ENCODE assay signal across 8 cellular contexts in genomic region chr12:77847665-77848431, GRCh38. TPM values are rescaled to one million over a fixed set of nuclear protein-coding genes. Genes with fewer than 3 reads are reported as not detected.
DNase-seq lines count a peak whose midpoint lies in the region; ATAC-seq, FAIRE-seq and TF ChIP-seq lines count a peak whose summit lies in the region.

No MANE protein-coding gene starts in this region.

- WGBS in heart right ventricle, 2 donors = 2 to 5% methylated on average over 3 of the region's 3 CpGs

- H3K36me3 ChIP-seq in SJCRH30 = no peaks in the 10 kb centered on the region
- H3K36me3 ChIP-seq in heart right ventricle = no peaks in the 10 kb centered on the region
- no peaks in the 10 kb centered on the region for H3K36me3 ChIP-seq in upper lobe of right lung
- H3K36me3 ChIP-seq in GM23338 (ENCODE audit: insufficient read depth) = no peaks in the 10 kb centered on the region

- peak; percentile 53 for DNase-seq in NOMO-1 treated with DMSO at 0.1 percent for 48 hours (lab: John Stamatoyannopoulos, UW; ENCODE audit: unreplicated experiment)
- no peak for DNase-seq in NOMO-1 treated with dmso at 0.1 percent for 144 hours (lab: John Stamatoyannopoulos, UW; ENCODE audit: unreplicated experiment)
- DNase-seq in SJCRH30 = peak; percentile 10 to 43
- DNase-seq in heart right ventricle = no peak
- DNase-seq in upper lobe of right lung = no peak
- DNase-seq in GM23338 (ENCODE audit: low spot score) = no peak
- no peak for DNase-seq in frontal cortex (ENCODE audit: low spot score in 2 of 2)
- DNase-seq in NCI-H1092 (lab: John Stamatoyannopoulos, UW) = no peak

- H3K9me3 Mint-ChIP-seq in GM23338 = no peaks in the 10 kb centered on the region

- H3K27me3 Mint-ChIP-seq in GM23338 (ENCODE audit: insufficient read depth, low read depth, poor library complexity) = no peaks in the 10 kb centered on the region

- intact Hi-C loops in heart right ventricle (cut with DNase I) = loop anchor here in 1 of 10 donors (10.0 kb wide), 1 partner anchor 57 kb away; no protein-coding TSS in a partner anchor
- intact Hi-C loops in upper lobe of right lung (cut with DNase I) = no loop called here

- no peak overlapping the region for H3K4me3 Mint-ChIP-seq in GM23338

- no peaks in the 10 kb centered on the region for H3F3A ChIP-seq in GM23338 (replicated peaks; ENCODE audit: low read depth)

- H3K4me3 ChIP-seq in SJCRH30 (no peak overlapping the region; the same call in 1 of the 2 replicates), heart right ventricle (peak overlapping the region in 1 of 10 donors; percentile 5), upper lobe of right lung (no peak overlapping the region), GM23338 (no peak overlapping the region)

- H4K20me1 ChIP-seq in GM23338 (replicated peaks; ENCODE audit: insufficient read depth) = no peaks in the 10 kb centered on the region

- no peak overlapping the region for H3K27ac Mint-ChIP-seq in GM23338

- H3K27ac ChIP-seq in SJCRH30 (peak overlapping the region; percentile 72), heart right ventricle (peak overlapping the region in 9 of 10 donors; percentile 39 to 89 (median 73)), upper lobe of right lung (peak overlapping the region; percentile 49), GM23338 (ENCODE audit: low read depth) (no peak overlapping the region)

- H3K4me1 Mint-ChIP-seq in GM23338 = no peaks in the 10 kb centered on the region; the same call in 2 of the 3 replicates

- H3K27me3 ChIP-seq in SJCRH30 (no peaks in the 10 kb centered on the region), heart right ventricle (no peaks in the 10 kb centered on the region), upper lobe of right lung (no peaks in the 10 kb centered on the region), GM23338 (ENCODE audit: insufficient read depth) (no peaks in the 10 kb centered on the region)

- H2AFZ ChIP-seq in GM23338 = no peak overlapping the region

- ATAC-seq in heart right ventricle = peak; percentile 62 to 84 (median 81)
- ATAC-seq in upper lobe of right lung = no peak
- no peak for ATAC-seq in GM23338

- no peak overlapping the region for H3K4me2 ChIP-seq in GM23338

- H3K36me3 Mint-ChIP-seq in GM23338 (ENCODE audit: low read depth) = no peaks in the 10 kb centered on the region

- TF ChIP-seq CTCF in heart right ventricle (IDR thresholded peaks at IDR 0.05) = no peak
- no peak for TF ChIP-seq CTCF in upper lobe of right lung (IDR thresholded peaks at IDR 0.05)
- TF ChIP-seq CTCF in GM23338 (conservative IDR thresholded peaks at IDR 0.05; ENCODE audit: low read depth in 2 of 2) = no peak

- no peaks in the 10 kb centered on the region for H3K79me2 ChIP-seq in GM23338 (replicated peaks; ENCODE audit: insufficient read depth)

- H3K4me1 ChIP-seq in SJCRH30 = peaks cover 34% of the 10 kb centered on the region
- H3K4me1 ChIP-seq in heart right ventricle = peaks cover 6 to 39% (median 23%) of the 10 kb centered on the region in 9 donors
- H3K4me1 ChIP-seq in upper lobe of right lung = peaks cover 14% of the 10 kb centered on the region
- H3K4me1 ChIP-seq in GM23338 (ENCODE audit: insufficient read depth) = no peaks in the 10 kb centered on the region

- no peaks in the 10 kb centered on the region for H3K9me3 ChIP-seq in SJCRH30 (replicated peaks)
- peaks cover 0 to 2% (median 0%) of the 10 kb centered on the region in 11 donors for H3K9me3 ChIP-seq in heart right ventricle
- no peaks in the 10 kb centered on the region for H3K9me3 ChIP-seq in upper lobe of right lung

- no peaks in the 10 kb centered on the region for H3K9me2 ChIP-seq in GM23338 (ENCODE audit: insufficient read depth)

- no peak for FAIRE-seq in frontal cortex (lab: Jason Lieb, UNC)

TF ChIP-seq in GM23338, 12 proteins besides CTCF, POLR2A, EP300 and RAD21 (continues in another document):
- TF ChIP-seq NANOG (IDR thresholded peaks at IDR 0.05; ENCODE audit: borderline replicate concordance) (no peak), EZH2phosphoT487 (IDR thresholded peaks at IDR 0.05; ENCODE audit: unreplicated experiment) (no peak), ZNF331 (CRISPR knock-in tag; IDR thresholded peaks at IDR 0.05; ENCODE audit: low read depth) (no peak), CREB1 (CRISPR knock-in tag; IDR thresholded peaks at IDR 0.05; ENCODE audit: low read depth) (no peak), EZH2 (IDR thresholded peaks at IDR 0.05; ENCODE audit: low read depth, unreplicated experiment) (no peak), POLR2AphosphoS5 (IDR thresholded peaks at IDR 0.05; ENCODE audit: low read depth) (no peak), ZNF114 (CRISPR knock-in tag; IDR thresholded peaks at IDR 0.05) (no peak), STAT1 (IDR thresholded peaks at IDR 0.05; ENCODE audit: unreplicated experiment) (no peak), JUNB (IDR thresholded peaks at IDR 0.05; ENCODE audit: unreplicated experiment) (no peak)
- TF ChIP-seq, protein P1, sequence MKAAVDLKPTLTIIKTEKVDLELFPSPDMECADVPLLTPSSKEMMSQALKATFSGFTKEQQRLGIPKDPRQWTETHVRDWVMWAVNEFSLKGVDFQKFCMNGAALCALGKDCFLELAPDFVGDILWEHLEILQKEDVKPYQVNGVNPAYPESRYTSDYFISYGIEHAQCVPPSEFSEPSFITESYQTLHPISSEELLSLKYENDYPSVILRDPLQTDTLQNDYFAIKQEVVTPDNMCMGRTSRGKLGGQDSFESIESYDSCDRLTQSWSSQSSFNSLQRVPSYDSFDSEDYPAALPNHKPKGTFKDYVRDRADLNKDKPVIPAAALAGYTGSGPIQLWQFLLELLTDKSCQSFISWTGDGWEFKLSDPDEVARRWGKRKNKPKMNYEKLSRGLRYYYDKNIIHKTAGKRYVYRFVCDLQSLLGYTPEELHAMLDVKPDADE (IDR thresholded peaks at IDR 0.05) = no peak
- TF ChIP-seq, protein P2, sequence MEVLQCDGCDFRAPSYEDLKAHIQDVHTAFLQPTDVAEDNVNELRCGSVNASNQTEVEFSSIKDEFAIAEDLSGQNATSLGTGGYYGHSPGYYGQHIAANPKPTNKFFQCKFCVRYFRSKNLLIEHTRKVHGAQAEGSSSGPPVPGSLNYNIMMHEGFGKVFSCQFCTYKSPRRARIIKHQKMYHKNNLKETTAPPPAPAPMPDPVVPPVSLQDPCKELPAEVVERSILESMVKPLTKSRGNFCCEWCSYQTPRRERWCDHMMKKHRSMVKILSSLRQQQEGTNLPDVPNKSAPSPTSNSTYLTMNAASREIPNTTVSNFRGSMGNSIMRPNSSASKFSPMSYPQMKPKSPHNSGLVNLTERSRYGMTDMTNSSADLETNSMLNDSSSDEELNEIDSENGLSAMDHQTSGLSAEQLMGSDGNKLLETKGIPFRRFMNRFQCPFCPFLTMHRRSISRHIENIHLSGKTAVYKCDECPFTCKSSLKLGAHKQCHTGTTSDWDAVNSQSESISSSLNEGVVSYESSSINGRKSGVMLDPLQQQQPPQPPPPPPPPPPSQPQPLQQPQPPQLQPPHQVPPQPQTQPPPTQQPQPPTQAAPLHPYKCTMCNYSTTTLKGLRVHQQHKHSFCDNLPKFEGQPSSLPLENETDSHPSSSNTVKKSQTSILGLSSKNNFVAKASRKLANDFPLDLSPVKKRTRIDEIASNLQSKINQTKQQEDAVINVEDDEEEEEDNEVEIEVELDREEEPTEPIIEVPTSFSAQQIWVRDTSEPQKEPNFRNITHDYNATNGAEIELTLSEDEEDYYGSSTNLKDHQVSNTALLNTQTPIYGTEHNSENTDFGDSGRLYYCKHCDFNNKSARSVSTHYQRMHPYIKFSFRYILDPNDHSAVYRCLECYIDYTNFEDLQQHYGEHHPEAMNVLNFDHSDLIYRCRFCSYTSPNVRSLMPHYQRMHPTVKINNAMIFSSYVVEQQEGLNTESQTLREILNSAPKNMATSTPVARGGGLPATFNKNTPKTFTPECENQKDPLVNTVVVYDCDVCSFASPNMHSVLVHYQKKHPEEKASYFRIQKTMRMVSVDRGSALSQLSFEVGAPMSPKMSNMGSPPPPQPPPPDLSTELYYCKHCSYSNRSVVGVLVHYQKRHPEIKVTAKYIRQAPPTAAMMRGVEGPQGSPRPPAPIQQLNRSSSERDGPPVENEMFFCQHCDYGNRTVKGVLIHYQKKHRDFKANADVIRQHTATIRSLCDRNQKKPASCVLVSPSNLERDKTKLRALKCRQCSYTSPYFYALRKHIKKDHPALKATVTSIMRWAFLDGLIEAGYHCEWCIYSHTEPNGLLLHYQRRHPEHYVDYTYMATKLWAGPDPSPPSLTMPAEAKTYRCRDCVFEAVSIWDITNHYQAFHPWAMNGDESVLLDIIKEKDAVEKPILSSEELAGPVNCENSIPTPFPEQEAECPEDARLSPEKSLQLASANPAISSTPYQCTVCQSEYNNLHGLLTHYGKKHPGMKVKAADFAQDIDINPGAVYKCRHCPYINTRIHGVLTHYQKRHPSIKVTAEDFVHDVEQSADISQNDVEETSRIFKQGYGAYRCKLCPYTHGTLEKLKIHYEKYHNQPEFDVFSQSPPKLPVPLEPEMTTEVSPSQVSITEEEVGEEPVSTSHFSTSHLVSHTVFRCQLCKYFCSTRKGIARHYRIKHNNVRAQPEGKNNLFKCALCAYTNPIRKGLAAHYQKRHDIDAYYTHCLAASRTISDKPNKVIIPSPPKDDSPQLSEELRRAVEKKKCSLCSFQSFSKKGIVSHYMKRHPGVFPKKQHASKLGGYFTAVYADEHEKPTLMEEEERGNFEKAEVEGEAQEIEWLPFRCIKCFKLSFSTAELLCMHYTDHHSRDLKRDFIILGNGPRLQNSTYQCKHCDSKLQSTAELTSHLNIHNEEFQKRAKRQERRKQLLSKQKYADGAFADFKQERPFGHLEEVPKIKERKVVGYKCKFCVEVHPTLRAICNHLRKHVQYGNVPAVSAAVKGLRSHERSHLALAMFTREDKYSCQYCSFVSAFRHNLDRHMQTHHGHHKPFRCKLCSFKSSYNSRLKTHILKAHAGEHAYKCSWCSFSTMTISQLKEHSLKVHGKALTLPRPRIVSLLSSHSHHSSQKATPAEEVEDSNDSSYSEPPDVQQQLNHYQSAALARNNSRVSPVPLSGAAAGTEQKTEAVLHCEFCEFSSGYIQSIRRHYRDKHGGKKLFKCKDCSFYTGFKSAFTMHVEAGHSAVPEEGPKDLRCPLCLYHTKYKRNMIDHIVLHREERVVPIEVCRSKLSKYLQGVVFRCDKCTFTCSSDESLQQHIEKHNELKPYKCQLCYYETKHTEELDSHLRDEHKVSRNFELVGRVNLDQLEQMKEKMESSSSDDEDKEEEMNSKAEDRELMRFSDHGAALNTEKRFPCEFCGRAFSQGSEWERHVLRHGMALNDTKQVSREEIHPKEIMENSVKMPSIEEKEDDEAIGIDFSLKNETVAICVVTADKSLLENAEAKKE (CRISPR knock-in tag; IDR thresholded peaks at IDR 0.05) = no peak

RNA-seq across cellular contexts. Expression of gene NAV3, which starts 17.2 kb away (rescaled TPM):
- total RNA-seq in SJCRH30 (2014; rRNA removed; shearing (Covaris generic)) = 0.93 and 1.1 TPM in 2 replicates
- total RNA-seq in heart right ventricle (1 to 10 TPM; 3.2 to 7.6 (median 4.8) TPM), upper lobe of right lung (17.8 TPM), frontal cortex (240 TPM)
- polyA plus RNA-seq in heart right ventricle (1 to 10 TPM in 1 of 2 donors, under 1 TPM in 1; 0.91 to 2.9 TPM), GM23338 (2016; fragmentation: Nextera tagmentation; extraction: Ambion mirVana) (3.2 and 4.0 TPM in 2 replicates)
- total RNA-seq in GM23338 (2014; rRNA removed; shearing (Covaris generic)) = 10.5 and 12.0 TPM in 2 replicates

Comparison
In these comparisons a context has a peak if more than half of its experiments do, and no peak if none do; other contexts are left out.
1. DNase-seq: peak in NOMO-1 treated with DMSO at 0.1 percent for 48 hours (single experiment) and SJCRH30 (2 of 2); none in NOMO-1 treated with dmso at 0.1 percent for 144 hours (single experiment), heart right ventricle (0 of 2), upper lobe of right lung (single experiment), GM23338 (single experiment), frontal cortex (0 of 2) and NCI-H1092 (single experiment).
2. ATAC-seq: peak in heart right ventricle (8 of 8); none in upper lobe of right lung (single experiment) and GM23338 (single experiment).
3. RNA of gene NAV3, which starts 17.2 kb away (total RNA-seq): 240 TPM in frontal cortex (single experiment); 17.8 TPM in upper lobe of right lung (single experiment), 10.5 to 12.0 TPM in GM23338, 3.2 to 7.6 TPM in heart right ventricle and 0.93 to 1.1 TPM in SJCRH30; every median in the first group is over 10 times any median in the second.